Comparison of ENCODE assay signal across 19 cellular contexts in genomic region chr6:37188962-37189510, GRCh38. TPM values are rescaled to one million over a fixed set of nuclear protein-coding genes. Genes with fewer than 3 reads are reported as not detected.
DNase-seq lines count a peak whose midpoint lies in the region; ATAC-seq and TF ChIP-seq lines count a peak whose summit lies in the region.
"Had no signal": no experiment of that assay in that cellular context is flagged by ENCODE, and none has a peak within 500 bp of the region (broad histone marks: within the 10 kb centered on the region; RNA-seq: fewer than 3 reads in every experiment).

No MANE protein-coding gene starts in this region.

- ATAC-seq in WTC11 = no peak
- no peak for ATAC-seq in HG02610 (IDR thresholded peaks at IDR 0.05; ENCODE audit: unreplicated experiment)
- ATAC-seq: GM12878 had no signal

- CTCF ChIA-PET in WTC11 (lab: Charles Lee) = no interaction called here

- peaks cover 4% of the 10 kb centered on the region for H3K9me3 Mint-ChIP-seq in T-helper 2 cell treated with Interferon-gamma antibody and Interleukin-4, amounts not matched to agents 5 μg/mL and 100 μg/mL, for 36 hours
- H3K9me3 Mint-ChIP-seq in CD14-positive monocyte (no peaks in the 10 kb centered on the region), WTC11 (peaks cover 8% of the 10 kb centered on the region), chondrocyte (ENCODE audit: low read depth) (peaks cover 5% of the 10 kb centered on the region)
- H3K9me3 Mint-ChIP-seq: type B pancreatic cell had no signal

- H3K27ac Mint-ChIP-seq in T-helper 2 cell treated with Interferon-gamma antibody and Interleukin-4, amounts not matched to agents 5 μg/mL and 100 μg/mL, for 36 hours = peak overlapping the region; percentile 72
- H3K27ac Mint-ChIP-seq in CD14-positive monocyte (peak overlapping the region; percentile 83 to 95 (median 92)), WTC11 (no peak overlapping the region), chondrocyte (ENCODE audit: unreplicated experiment) (peak overlapping the region; percentile 17)
- H3K27ac Mint-ChIP-seq: B cell had no signal

- H3K27me3 Mint-ChIP-seq in T-helper 2 cell treated with Interferon-gamma antibody and Interleukin-4, amounts not matched to agents 5 μg/mL and 100 μg/mL, for 36 hours (ENCODE audit: low read depth) = no peaks in the 10 kb centered on the region
- H3K27me3 Mint-ChIP-seq in CD14-positive monocyte (ENCODE audit: low read depth in 3 of 3) (peaks cover 0 to 3% (median 0%) of the 10 kb centered on the region in 3 donors), WTC11 (ENCODE audit: low read depth) (no peaks in the 10 kb centered on the region), chondrocyte (ENCODE audit: low read depth) (no peaks in the 10 kb centered on the region)
- H3K27me3 Mint-ChIP-seq: B cell, T-helper 17 cell had no signal

- POLR2A ChIA-PET in WTC11 (lab: Charles Lee) = no interaction called here

- H3K36me3 Mint-ChIP-seq in T-helper 2 cell treated with Interferon-gamma antibody and Interleukin-4, amounts not matched to agents 5 μg/mL and 100 μg/mL, for 36 hours (ENCODE audit: low read depth) = peaks cover 15% of the 10 kb centered on the region
- H3K36me3 Mint-ChIP-seq in CD14-positive monocyte (peaks cover 0 to 2% of the 10 kb centered on the region in 2 donors), WTC11 (no peaks in the 10 kb centered on the region), chondrocyte (ENCODE audit: low read depth) (peaks cover 1% of the 10 kb centered on the region)
- H3K36me3 Mint-ChIP-seq: type B pancreatic cell had no signal

- no peak for TF ChIP-seq CTCF in CD14-positive monocyte (IDR thresholded peaks at IDR 0.05)
- no peak for TF ChIP-seq CTCF in WTC11 (IDR thresholded peaks at IDR 0.05)
- no peak for TF ChIP-seq CTCF in chondrocyte (IDR thresholded peaks at IDR 0.05)
- no peak for TF ChIP-seq CTCF in coronary artery (IDR thresholded peaks at IDR 0.05)

- H3K4me3 Mint-ChIP-seq in T-helper 2 cell treated with Interferon-gamma antibody and Interleukin-4, amounts not matched to agents 5 μg/mL and 100 μg/mL, for 36 hours = peak overlapping the region; percentile 63
- peak overlapping the region in 1 of 2 donors; percentile 20 for H3K4me3 Mint-ChIP-seq in CD14-positive monocyte
- H3K4me3 Mint-ChIP-seq in WTC11 = no peak overlapping the region
- H3K4me3 Mint-ChIP-seq in chondrocyte (ENCODE audit: unreplicated experiment) = no peak overlapping the region
- H3K4me3 Mint-ChIP-seq: B cell, T-helper 17 cell, type B pancreatic cell had no signal

- no peak for DNase-seq in T-helper 2 cell treated with Interferon-gamma antibody and Interleukin-4, amounts not matched to agents 5 μg/mL and 100 μg/mL, for 36 hours (ENCODE audit: low spot score)
- DNase-seq in T-helper 2 cell (no peak), CD14-positive monocyte (ENCODE audit: low spot score) (no peak), WTC11 (ENCODE audit: low spot score) (no peak), chondrocyte (ENCODE audit: low spot score) (no peak), coronary artery (ENCODE audit: low spot score) (no peak)
- DNase-seq in stimulated activated naive CD4-positive, alpha-beta T cell treated with Interleukin-2 at 50 U/mL for 16 hours (lab: John Stamatoyannopoulos, UW) = no peak
- DNase-seq: left cardiac atrium; NCI-H69; SHP77; stimulated activated CD4-positive, alpha-beta T cell treated with anti-CD3 and anti-CD28 coated beads, Interleukin-2, amount 100 ng/mL, for 24 hours; stomach; T-helper 17 cell; WERI-Rb-1 had no signal

- no peak overlapping the region for H3K27ac ChIP-seq in coronary artery
- H3K27ac ChIP-seq: prostate gland, WERI-Rb-1 had no signal

- H3K4me3 ChIP-seq in coronary artery = no peak overlapping the region
- H3K4me3 ChIP-seq: GM12878, prostate gland, stomach had no signal

- intact Hi-C loops in CD14-positive monocyte (cut with micrococcal nuclease) = no loop called here

- H3K4me1 Mint-ChIP-seq in T-helper 2 cell treated with Interferon-gamma antibody and Interleukin-4, amounts not matched to agents 5 μg/mL and 100 μg/mL, for 36 hours (ENCODE audit: low read depth) = peaks cover 56% of the 10 kb centered on the region
- H3K4me1 Mint-ChIP-seq in CD14-positive monocyte (peaks cover 59% of the 10 kb centered on the region), WTC11 (peaks cover 4% of the 10 kb centered on the region; the same call in 1 of the 2 replicates), chondrocyte (ENCODE audit: low read depth) (peaks cover 8% of the 10 kb centered on the region)

TF ChIP-seq in WTC11, 78 proteins besides CTCF, POLR2A, EP300 and RAD21:
- TF ChIP-seq GTF2I (CRISPR knock-in tag; conservative IDR thresholded peaks at IDR 0.05) (no peak), ZNF121 (CRISPR knock-in tag; IDR thresholded peaks at IDR 0.05) (0 out of 2 replicates have a peak, but pooled peaks have one; percentile 12)

RNA-seq across cellular contexts. Expression of gene PIM1, which starts 19.1 kb away (rescaled TPM):
- 10 to 100 TPM; 20.5 to 24.4 TPM for polyA plus RNA-seq in CD14-positive monocyte
- total RNA-seq in WTC11 (2021) (64.7 to 81.2 TPM (median 78.1 TPM) in 3 replicates), chondrocyte (11.3 to 15.1 TPM (median 13.0 TPM) in 3 replicates)
